In genomic region chr2:237207641-237208040, GRCh38 we compare ENCODE assay signal across 12 cellular contexts.
DNase-seq lines count a peak whose midpoint lies in the region; ATAC-seq and TF ChIP-seq lines count a peak whose summit lies in the region.
"Had no signal": no experiment of that assay in that cellular context is flagged by ENCODE, and none has a peak within 500 bp of the region (broad histone marks: within the 10 kb centered on the region; RNA-seq: fewer than 3 reads in every experiment).

No MANE protein-coding gene starts in this region.

- intact Hi-C loops in adrenal gland (cut with DNase I) = loop anchor here in 1 of 2 donors (10.0 kb wide), 1 partner anchor 107 kb away; no protein-coding TSS in a partner anchor
- intact Hi-C loops in left ventricle myocardium inferior (cut with micrococcal nuclease) = no loop called here
- intact Hi-C loops in psoas muscle (cut with DNase I) = no loop called here

- TF ChIP-seq POLR2A in adrenal gland (IDR thresholded peaks at IDR 0.05) (no peak), GM18505 (IDR thresholded peaks at IDR 0.05; ENCODE audit: borderline replicate concordance, extremely low read depth, insufficient read depth, insufficient read length) (no peak)

- DNase-seq in AG04450 (ENCODE audit: low read depth, low spot score) (no peak), adrenal gland (peak; percentile 55 to 95 (median 85)), left ventricle myocardium inferior (peak; percentile 91), psoas muscle (peak; percentile 84 to 85), NCI-H526 (lab: John Stamatoyannopoulos, UW) (no peak), NCI-H2081 (lab: John Stamatoyannopoulos, UW) (no peak)
- DNase-seq: AML-193; NCI-H146; stimulated activated naive CD4-positive, alpha-beta T cell treated with Interleukin-2 at 50 U/mL for 16 hours had no signal

- H3K4me3 ChIP-seq in AG04450 (ENCODE audit: low read depth, low read length) (no peak overlapping the region), adrenal gland (no peak overlapping the region), left ventricle myocardium inferior (no peak overlapping the region), psoas muscle (no peak overlapping the region)
- H3K4me3 ChIP-seq: cardiac muscle cell had no signal

- H3K36me3 ChIP-seq in adrenal gland (replicated peaks in 1 of 2) (no peaks in the 10 kb centered on the region), left ventricle myocardium inferior (no peaks in the 10 kb centered on the region), psoas muscle (ENCODE audit: insufficient read depth in 1 of 2, low read depth in 1 of 2) (no peaks in the 10 kb centered on the region)
- H3K36me3 ChIP-seq: cardiac muscle cell had no signal

- no peaks in the 10 kb centered on the region for H3K27me3 ChIP-seq in AG04450 (ENCODE audit: control insufficient read depth, insufficient read depth, low read length)
- H3K27me3 ChIP-seq in adrenal gland = no peaks in the 10 kb centered on the region
- no peaks in the 10 kb centered on the region for H3K27me3 ChIP-seq in left ventricle myocardium inferior (ENCODE audit: low read depth)
- H3K27me3 ChIP-seq in psoas muscle (ENCODE audit: insufficient read depth in 3 of 3, low read length in 2 of 3) = peaks cover 0 to 9% (median 0%) of the 10 kb centered on the region in 3 donors
- H3K27me3 ChIP-seq: cardiac muscle cell had no signal

- peaks cover 9% of the 10 kb centered on the region in 2 donors for H3K4me1 ChIP-seq in adrenal gland (replicated peaks in 1 of 2)
- H3K4me1 ChIP-seq in left ventricle myocardium inferior = peaks cover 58% of the 10 kb centered on the region
- no peaks in the 10 kb centered on the region for H3K4me1 ChIP-seq in psoas muscle

- H3K9me3 ChIP-seq in AG04450 (ENCODE audit: control insufficient read depth, insufficient read depth, low read length) (peaks cover 2% of the 10 kb centered on the region; the same call in 1 of the 2 replicates), adrenal gland (replicated peaks in 1 of 3) (no peaks in the 10 kb centered on the region), left ventricle myocardium inferior (replicated peaks) (no peaks in the 10 kb centered on the region), psoas muscle (no peaks in the 10 kb centered on the region)

- CTCF ChIA-PET in AG04450 (lab: Charles Lee) = interaction anchor here (0.6 kb wide), 1 partner anchor 11 kb away, joined by 3 read pairs; no protein-coding TSS in a partner anchor

- 28 to 33% (median 30%) methylated on average over 7 of the region's 7 CpGs for WGBS in adrenal gland, 4 donors
- WGBS in psoas muscle, 3 donors = 17 to 25% (median 25%) methylated on average over 7 of the region's 7 CpGs

- H3K27ac ChIP-seq in AG04450 (ENCODE audit: low read depth, low read length) = peak overlapping the region; percentile 74
- H3K27ac ChIP-seq in adrenal gland = peak overlapping the region in 2 of 5 donors; percentile 56 to 59
- H3K27ac ChIP-seq in left ventricle myocardium inferior (replicated peaks) = peak overlapping the region; percentile 78
- no peak overlapping the region for H3K27ac ChIP-seq in psoas muscle
- H3K27ac ChIP-seq: cardiac muscle cell had no signal

- TF ChIP-seq CTCF in AG04450 (IDR thresholded peaks at IDR 0.05; ENCODE audit: low read depth, low read length) (no peak), adrenal gland (IDR thresholded peaks at IDR 0.05) (no peak), left ventricle myocardium inferior (IDR thresholded peaks at IDR 0.05; ENCODE audit: borderline replicate concordance) (no peak), psoas muscle (IDR thresholded peaks at IDR 0.05) (no peak)

- POLR2A ChIA-PET in AG04450 (lab: Yijun Ruan, JAX) = interaction anchor here (0.8 to 1.0 kb wide), 2 partner anchors 88 to 207 kb away, joined by 3 read pairs; partner anchors contain the start of gene COL6A3

- ATAC-seq in psoas muscle (peak; percentile 66 to 87 (median 82)), GM18505 (IDR thresholded peaks at IDR 0.05; ENCODE audit: unreplicated experiment) (no peak), GM21423 (IDR thresholded peaks at IDR 0.05; ENCODE audit: unreplicated experiment) (no peak)

Comparison
In these comparisons a context has a peak if more than half of its experiments do, and no peak if none do; other contexts are left out.
1. DNase-seq: peak in adrenal gland (7 of 7), left ventricle myocardium inferior (single experiment) and psoas muscle (2 of 2); none in AG04450 (single experiment), NCI-H526 (0 of 2) and NCI-H2081 (0 of 2).
2. ATAC-seq: peak in psoas muscle (4 of 4); none in GM18505 (single experiment) and GM21423 (single experiment).